10 cellular contexts compared by ENCODE assay signal in genomic region chr15:64247535-64247905, GRCh38.
DNase-seq lines count a peak whose midpoint lies in the region; ATAC-seq, FAIRE-seq and TF ChIP-seq lines count a peak whose summit lies in the region.
"Had no signal": no experiment of that assay in that cellular context is flagged by ENCODE, and none has a peak within 500 bp of the region (broad histone marks: within the 10 kb centered on the region; RNA-seq: fewer than 3 reads in every experiment).

No MANE protein-coding gene starts in this region.

- peak overlapping the region; percentile 13 to 34 for H3K4me3 Mint-ChIP-seq in activated T-cell treated with anti-CD3 and anti-CD28 coated beads, Interleukin-2, amount 50 U/mL, for 72 hours
- H3K4me3 Mint-ChIP-seq in astrocyte (ENCODE audit: unreplicated experiment) = peak overlapping the region; percentile 57

- H3K4me3 ChIP-seq in astrocyte (ENCODE audit: insufficient read depth, low read depth, low read length) (no peak overlapping the region), lower lobe of right lung (no peak overlapping the region), transverse colon (no peak overlapping the region)

- peak overlapping the region; percentile 68 for H3K4me2 ChIP-seq in astrocyte (ENCODE audit: low read length)

- H3K27ac ChIP-seq in astrocyte (ENCODE audit: low read depth, low read length) (peak overlapping the region; percentile 93), lower lobe of right lung (peak overlapping the region; percentile 47), transverse colon (peak overlapping the region; percentile 40 to 74 (median 58))

- DNase-seq in activated T-cell treated with anti-CD3 and anti-CD28 coated beads, Interleukin-2, amount 50 U/mL, for 72 hours = no peak
- no peak for DNase-seq in activated T-cell treated with anti-CD3 and anti-CD28 coated beads, Interleukin-2, amount 50 U/mL, for 48 hours
- DNase-seq in astrocyte (ENCODE audit: low read depth) (no peak), lower lobe of right lung (no peak), transverse colon (no peak), mucosa of gallbladder (ENCODE audit: low spot score) (no peak), ecto neural progenitor cell (ENCODE audit: low spot score) (no peak)
- DNase-seq: GOT3, midbrain had no signal

- H2AFZ ChIP-seq in astrocyte (ENCODE audit: low read depth, low read length) = no peak overlapping the region

- H3K79me2 ChIP-seq in astrocyte (ENCODE audit: insufficient read depth, low read length) = peaks cover 26% of the 10 kb centered on the region

- TF ChIP-seq CTCF in astrocyte (IDR thresholded peaks at IDR 0.05; ENCODE audit: insufficient read depth, low read depth, low read length) = no peak
- no peak for TF ChIP-seq CTCF in lower lobe of right lung (IDR thresholded peaks at IDR 0.05)
- no peak for TF ChIP-seq CTCF in transverse colon (IDR thresholded peaks at IDR 0.05)

- peaks cover 28% of the 10 kb centered on the region for H3K4me1 ChIP-seq in astrocyte (ENCODE audit: insufficient read depth, low read length)
- peaks cover 16% of the 10 kb centered on the region for H3K4me1 ChIP-seq in lower lobe of right lung
- H3K4me1 ChIP-seq in transverse colon = peaks cover 5 to 49% (median 31%) of the 10 kb centered on the region in 4 donors

- no peaks in the 10 kb centered on the region for H3K27me3 Mint-ChIP-seq in activated T-cell treated with anti-CD3 and anti-CD28 coated beads, Interleukin-2, amount 50 U/mL, for 72 hours (ENCODE audit: low read depth)
- no peaks in the 10 kb centered on the region for H3K27me3 Mint-ChIP-seq in astrocyte (ENCODE audit: low read depth, unreplicated experiment)

- intact Hi-C loops in lower lobe of right lung (cut with DNase I) = no loop called here
- intact Hi-C loops in transverse colon (cut with DNase I; ENCODE audit: low total_unique reads) = no loop called here

- no peak for TF ChIP-seq POLR2A in transverse colon (IDR thresholded peaks at IDR 0.05)

- peaks cover 10% of the 10 kb centered on the region for H4K20me1 ChIP-seq in astrocyte (ENCODE audit: insufficient read depth, low read length)

- no peak for TF ChIP-seq EP300 in transverse colon (IDR thresholded peaks at IDR 0.05; ENCODE audit: low read depth)

- in situ Hi-C loops in transverse colon (cut with MboI; ENCODE audit: low pct_ligation_motif_present in 1 of 4, low pct_unique_long_range_greater_than_20kb in 1 of 4, low sequenced_read_pairs in 3 of 4) = no loop called here

- H3K36me3 ChIP-seq in astrocyte (ENCODE audit: insufficient read depth, low read length) (no peaks in the 10 kb centered on the region), lower lobe of right lung (no peaks in the 10 kb centered on the region), transverse colon (no peaks in the 10 kb centered on the region)

- H3K9ac ChIP-seq in astrocyte (ENCODE audit: low read length) = peak overlapping the region; percentile 62

- H3K36me3 Mint-ChIP-seq in activated T-cell treated with anti-CD3 and anti-CD28 coated beads, Interleukin-2, amount 50 U/mL, for 72 hours (ENCODE audit: insufficient read depth in 2 of 2) = peaks cover 3 to 11% of the 10 kb centered on the region in 2 donors
- H3K36me3 Mint-ChIP-seq in astrocyte (ENCODE audit: low read depth, unreplicated experiment) = no peaks in the 10 kb centered on the region

- no peaks in the 10 kb centered on the region for H3K9me3 ChIP-seq in astrocyte (ENCODE audit: insufficient read depth, low read depth, low read length)
- H3K9me3 ChIP-seq in lower lobe of right lung = no peaks in the 10 kb centered on the region
- H3K9me3 ChIP-seq in transverse colon = no peaks in the 10 kb centered on the region

- ATAC-seq in activated T-cell treated with anti-CD3 and anti-CD28 coated beads, Interleukin-2, amount 50 U/mL, for 72 hours (replicated peaks in 1 of 2) = no peak
- ATAC-seq in lower lobe of right lung (no peak), HG03442 (IDR thresholded peaks at IDR 0.05; ENCODE audit: unreplicated experiment) (no peak)

- H3K4me1 Mint-ChIP-seq in activated T-cell treated with anti-CD3 and anti-CD28 coated beads, Interleukin-2, amount 50 U/mL, for 72 hours (ENCODE audit: low read depth) = peaks cover 49% of the 10 kb centered on the region
- H3K4me1 Mint-ChIP-seq in astrocyte (ENCODE audit: low read depth, unreplicated experiment) = peaks cover 30% of the 10 kb centered on the region

- peaks cover 0 to 2% of the 10 kb centered on the region in 2 donors for H3K9me3 Mint-ChIP-seq in activated T-cell treated with anti-CD3 and anti-CD28 coated beads, Interleukin-2, amount 50 U/mL, for 72 hours
- no peaks in the 10 kb centered on the region for H3K9me3 Mint-ChIP-seq in astrocyte (ENCODE audit: unreplicated experiment)

- no peak overlapping the region for H3K27ac Mint-ChIP-seq in activated T-cell treated with anti-CD3 and anti-CD28 coated beads, Interleukin-2, amount 50 U/mL, for 72 hours
- H3K27ac Mint-ChIP-seq in astrocyte (ENCODE audit: unreplicated experiment) = peak overlapping the region; percentile 98

- H3K27me3 ChIP-seq in astrocyte (ENCODE audit: insufficient read depth, low read length) = no peaks in the 10 kb centered on the region
- no peaks in the 10 kb centered on the region for H3K27me3 ChIP-seq in lower lobe of right lung (ENCODE audit: low read depth)
- no peaks in the 10 kb centered on the region for H3K27me3 ChIP-seq in transverse colon

- FAIRE-seq in astrocyte (lab: Jason Lieb, UNC) = no peak
